Comparison of ENCODE assay signal across 1 cellular context in genomic region chr15:40367673-40368611, GRCh38.
A peak's percentile ranks its signal among the peaks of the same experiment; 100 is the strongest.
TF ChIP-seq lines count a peak whose summit lies in the region.

No MANE protein-coding gene starts in this region.

TF ChIP-seq in GM12878, 131 proteins besides CTCF, POLR2A, EP300 and RAD21 (continued from another document):
- TF ChIP-seq ZBTB4 (CRISPR knock-in tag; IDR thresholded peaks at IDR 0.05) (no peak), CUX1 (IDR thresholded peaks at IDR 0.05; ENCODE audit: insufficient replicate concordance, low read depth, low read length) (no peak), SMARCA5 (IDR thresholded peaks at IDR 0.05) (no peak), CHD2 (IDR thresholded peaks at IDR 0.05; ENCODE audit: borderline replicate concordance, low read depth, low read length) (peak; percentile 35; the same call in 1 of the 2 replicates), HDGF (IDR thresholded peaks at IDR 0.05) (no peak), STAT3 (IDR thresholded peaks at IDR 0.05; ENCODE audit: low read depth, low read length) (no peak), HSF1 (IDR thresholded peaks at IDR 0.05; ENCODE audit: low read depth, low read length) (no peak), NR2C2 (IDR thresholded peaks at IDR 0.05; ENCODE audit: borderline replicate concordance, control insufficient read depth, insufficient read length, low read depth) (no peak), RFX5 (IDR thresholded peaks at IDR 0.05; ENCODE audit: low read depth, low read length) (no peak), BHLHE40 (IDR thresholded peaks at IDR 0.05; ENCODE audit: borderline replicate concordance in 1 of 2, low read depth in 2 of 2, low read length in 1 of 2) (peak; percentile 35 to 54; a peak in 1 of 4 replicates), FOXM1 (IDR thresholded peaks at IDR 0.05; ENCODE audit: low read depth, low read length) (no peak), NFIC (IDR thresholded peaks at IDR 0.05; ENCODE audit: low read depth, low read length) (no peak), TCF3 (IDR thresholded peaks at IDR 0.05; ENCODE audit: borderline replicate concordance, insufficient read depth, low read depth, low read length) (0 out of 2 replicates have a peak, but pooled peaks have one; percentile 26), TARDBP (IDR thresholded peaks at IDR 0.05; ENCODE audit: borderline replicate concordance) (no peak), RELB (IDR thresholded peaks at IDR 0.05; ENCODE audit: low read depth) (no peak), ZNF207 (IDR thresholded peaks at IDR 0.05; ENCODE audit: borderline replicate concordance) (no peak)
TF ChIP-seq in GM12878: peak in this region for 26.
